Comparison of ENCODE assay signal across 7 cellular contexts in the genomic region with DNA sequence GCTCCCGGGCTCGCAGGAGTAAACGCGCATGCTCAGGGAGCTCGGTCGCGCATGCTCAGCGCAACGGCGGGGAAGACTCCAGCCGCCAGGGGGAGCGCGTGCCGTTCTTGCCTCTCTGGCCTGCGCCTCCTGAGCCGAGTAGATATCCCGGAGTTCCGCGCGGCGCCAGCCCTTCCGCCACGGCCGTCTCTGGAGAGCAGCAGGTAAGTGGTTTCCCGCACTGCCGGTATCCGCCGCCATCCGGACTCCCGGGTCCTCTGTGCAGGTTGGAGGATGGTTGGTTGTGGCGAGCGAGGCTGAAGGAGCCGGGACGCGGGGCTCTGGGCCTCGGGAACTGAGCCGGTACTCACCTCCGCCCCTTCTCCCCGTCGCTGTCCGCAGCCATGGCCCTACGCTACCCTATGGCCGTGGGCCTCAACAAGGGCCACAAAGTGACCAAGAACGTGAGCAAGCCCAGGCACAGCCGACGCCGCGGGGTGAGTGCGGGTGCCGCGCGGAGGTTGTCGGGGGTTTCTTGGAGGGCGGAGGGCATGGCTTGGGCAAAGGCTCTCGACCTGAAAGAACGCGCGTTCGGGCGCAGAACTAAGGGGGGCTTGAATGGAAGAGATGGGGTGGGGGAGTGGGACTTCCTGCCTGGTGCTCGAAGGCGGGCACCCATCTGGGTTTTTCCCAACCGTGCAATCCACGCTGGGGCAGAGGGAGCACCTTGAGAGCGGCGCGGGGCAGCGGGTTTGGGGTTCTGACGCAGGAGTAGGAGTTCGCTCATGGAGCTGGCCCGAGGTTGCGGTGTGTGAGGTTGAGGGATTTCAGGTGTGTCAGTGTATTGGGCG. TPM values are rescaled to one million over a fixed set of nuclear protein-coding genes. Genes with fewer than 3 reads are reported as not detected.
DNase-seq lines count a peak whose midpoint lies in the region; ATAC-seq and TF ChIP-seq lines count a peak whose summit lies in the region.

TSS of gene RPL36 (plus strand) at position 171 of the 830 bp plus-strand sequence. CDS start at position 384, 213 bp downstream.

- intact Hi-C loops in mammary epithelial cell (cut with micrococcal nuclease) = loop anchor here (1.0 kb wide), 2 partner anchors 30 to 100 kb away; partner anchors contain the start of genes CATSPERD and LONP1

- WGBS in mammary epithelial cell (ENCODE audit: low coverage, missing lambda C conversion rate) = 2% methylated on average over 32 of the region's 73 CpGs

- peak within 1 kb of the TSS; percentile 40 for H2AFZ ChIP-seq in mammary epithelial cell (ENCODE audit: low read depth, low read length)

- H3K79me2 ChIP-seq in mammary epithelial cell (ENCODE audit: insufficient read depth, low read length) = peaks cover 53% of the 10 kb centered on the region

- TF ChIP-seq CTCF in WERI-Rb-1 (IDR thresholded peaks at IDR 0.05; ENCODE audit: low read depth, low read length) (peak; percentile 99), mammary epithelial cell (conservative IDR thresholded peaks at IDR 0.05 in 1 of 2, IDR thresholded peaks at IDR 0.05 in 1 of 2; ENCODE audit: extremely low read depth in 1 of 2, insufficient read depth in 1 of 2, low read depth in 1 of 2, low read length in 2 of 2) (peak; percentile 95 to 97)

- H3K36me3 ChIP-seq in WERI-Rb-1 = peaks cover 49% of the 10 kb centered on the region
- peaks cover 10% of the 10 kb centered on the region for H3K36me3 ChIP-seq in mammary epithelial cell (ENCODE audit: insufficient read depth, low read length)
- H3K36me3 ChIP-seq in iPS-20b (ENCODE audit: insufficient read depth, low read depth, low read length) = peaks cover 45% of the 10 kb centered on the region

- DNase-seq in NCI-H2196 treated with DMSO at 0.1 percent for 48 hours (lab: John Stamatoyannopoulos, UW; ENCODE audit: unreplicated experiment) (peak; percentile 92), WERI-Rb-1 (peak; percentile 97), mammary epithelial cell (peak; percentile 95)

- H3K4me3 ChIP-seq in WERI-Rb-1 (ENCODE audit: low read depth, low read length) (peak within 1 kb of the TSS; percentile 81), mammary epithelial cell (replicated peaks in 1 of 3; ENCODE audit: insufficient read depth in 1 of 3, low read depth in 2 of 3, low read length in 3 of 3) (peak within 1 kb of the TSS; percentile 65 to 97 (median 81)), iPS-20b (ENCODE audit: low read length) (peak within 1 kb of the TSS; percentile 98), skin epidermis (peak within 1 kb of the TSS; percentile 64 to 91 (median 79))

- peaks cover 26% of the 10 kb centered on the region for H4K20me1 ChIP-seq in mammary epithelial cell (ENCODE audit: insufficient read depth, low read length)

- peak within 1 kb of the TSS; percentile 95 for H3K4me2 ChIP-seq in mammary epithelial cell (ENCODE audit: insufficient read depth, low read depth, low read length)

- H3K27ac ChIP-seq in WERI-Rb-1 (peak within 1 kb of the TSS; percentile 86), mammary epithelial cell (ENCODE audit: insufficient read depth, low read depth, low read length) (peak within 1 kb of the TSS; percentile 77), iPS-20b (ENCODE audit: low read length) (peak within 1 kb of the TSS; percentile 98), skin epidermis (peak within 1 kb of the TSS; percentile 71 to 96 (median 91))

- TF ChIP-seq POLR2A in GM18505 (IDR thresholded peaks at IDR 0.05; ENCODE audit: borderline replicate concordance, extremely low read depth, insufficient read depth, insufficient read length) = peak; percentile 99

- BruUV-seq in mammary epithelial cell (replicated peaks; lab: Mats Ljungman, UMichigan) = TSS peak; percentile 82

- dilution Hi-C loops in mammary epithelial cell (cut with HindIII; ENCODE audit: low sequenced_read_pairs) = no loop called here

- in situ Hi-C loops in mammary epithelial cell (cut with MboI; ENCODE audit: low sequenced_read_pairs in 2 of 2) = no loop called here

- peak; percentile 40 for ATAC-seq in GM18505 (IDR thresholded peaks at IDR 0.05; ENCODE audit: unreplicated experiment)
- peak; percentile 55 for ATAC-seq in HG03097 (IDR thresholded peaks at IDR 0.05; ENCODE audit: low FRiP score, unreplicated experiment)

- H3K27me3 ChIP-seq in WERI-Rb-1 (ENCODE audit: insufficient read depth, low read depth, severe bottlenecking) (no peaks in the 10 kb centered on the region), mammary epithelial cell (ENCODE audit: insufficient read depth, low read length) (no peaks in the 10 kb centered on the region), iPS-20b (ENCODE audit: insufficient read depth, low read length) (no peaks in the 10 kb centered on the region)

- CTCF ChIA-PET in mammary epithelial cell (lab: Charles Lee; ENCODE audit: low non-redundant PET) = no interaction called here

- peaks cover 26% of the 10 kb centered on the region for H3K4me1 ChIP-seq in mammary epithelial cell (ENCODE audit: insufficient read depth, low read length)
- no peaks in the 10 kb centered on the region; the same call in 1 of the 2 replicates for H3K4me1 ChIP-seq in iPS-20b (ENCODE audit: insufficient read depth, low read length)

- peak within 1 kb of the TSS; percentile 88 for H3K9ac ChIP-seq in mammary epithelial cell (ENCODE audit: insufficient read depth, low read length)
- peak within 1 kb of the TSS; percentile 100 for H3K9ac ChIP-seq in iPS-20b (ENCODE audit: low read depth, low read length)

- H3K9me3 ChIP-seq in WERI-Rb-1 (ENCODE audit: severe bottlenecking) (no peaks in the 10 kb centered on the region), mammary epithelial cell (replicated peaks; ENCODE audit: insufficient read depth, low read length) (no peaks in the 10 kb centered on the region), iPS-20b (ENCODE audit: insufficient read depth, low read depth, low read length) (no peaks in the 10 kb centered on the region)

RNA-seq across cellular contexts. Expression of gene RPL36, which starts in this region (rescaled TPM):
- 100 to 1,000 TPM; 323 to 990 TPM for total RNA-seq in mammary epithelial cell
- 717 TPM for polyA plus RNA-seq in mammary epithelial cell
- 88.8 TPM for polyA minus RNA-seq in mammary epithelial cell

Comparison
In these comparisons a context has a peak if more than half of its experiments do, and no peak if none do; other contexts are left out.
1. Peak in every context shown above with its lines: DNase-seq, ATAC-seq, H3K4me3 ChIP-seq and H3K27ac ChIP-seq.